Comparison of ENCODE assay signal across 20 cellular contexts in genomic region chr7:149007146-149007545, GRCh38. TPM values are rescaled to one million over a fixed set of nuclear protein-coding genes. Genes with fewer than 3 reads are reported as not detected.
DNase-seq lines count a peak whose midpoint lies in the region; ATAC-seq and TF ChIP-seq lines count a peak whose summit lies in the region.
"Had no signal": no experiment of that assay in that cellular context is flagged by ENCODE, and none has a peak within 500 bp of the region (broad histone marks: within the 10 kb centered on the region; RNA-seq: fewer than 3 reads in every experiment).

No MANE protein-coding gene starts in this region.

- peaks cover 2% of the 10 kb centered on the region for H3K36me3 Mint-ChIP-seq in activated naive CD8-positive, alpha-beta T cell
- H3K36me3 Mint-ChIP-seq in activated naive CD8-positive, alpha-beta T cell treated with anti-CD3 and anti-CD28 coated beads for 36 hours = peaks cover 16% of the 10 kb centered on the region
- H3K36me3 Mint-ChIP-seq in H9 (ENCODE audit: insufficient read depth in 1 of 3, low read depth in 3 of 3) = peaks cover 68 to 96% (median 91%) of the 10 kb centered on the region in 3 experiments
- peaks cover 96% of the 10 kb centered on the region for H3K36me3 Mint-ChIP-seq in activated T-helper 17 cell treated with anti-CD3 and anti-CD28 coated beads, Interleukin-2, amount 50 U/mL, for 72 hours (ENCODE audit: low read depth)

- H3K27me3 Mint-ChIP-seq in activated naive CD8-positive, alpha-beta T cell = no peaks in the 10 kb centered on the region
- no peaks in the 10 kb centered on the region for H3K27me3 Mint-ChIP-seq in activated naive CD8-positive, alpha-beta T cell treated with anti-CD3 and anti-CD28 coated beads for 36 hours
- no peaks in the 10 kb centered on the region for H3K27me3 Mint-ChIP-seq in H9 (ENCODE audit: low read depth)
- no peaks in the 10 kb centered on the region for H3K27me3 Mint-ChIP-seq in activated T-helper 17 cell treated with anti-CD3 and anti-CD28 coated beads, Interleukin-2, amount 50 U/mL, for 72 hours
- no peaks in the 10 kb centered on the region for H3K27me3 Mint-ChIP-seq in stimulated activated naive CD8-positive, alpha-beta T cell treated with anti-CD3 and anti-CD28 coated beads, Interleukin-15, amount 100 ng/mL, for 72 hours
- H3K27me3 Mint-ChIP-seq: CD4-positive, CD25-positive, alpha-beta regulatory T cell had no signal

- ATAC-seq in activated T-helper 17 cell treated with anti-CD3 and anti-CD28 coated beads, Interleukin-2, amount 50 U/mL, for 72 hours (replicated peaks) = no peak
- ATAC-seq in HG02852 (IDR thresholded peaks at IDR 0.05; ENCODE audit: unreplicated experiment) = no peak
- ATAC-seq in stimulated activated naive CD8-positive, alpha-beta T cell treated with anti-CD3 and anti-CD28 coated beads, Interleukin-15, amount 100 ng/mL, for 72 hours = no peak

- no CpG with 5 or more reads among the region's 3 CpGs for WGBS in H9 (ENCODE audit: extremely low coverage, insufficient read length, low lambda C conversion rate)

- H3K18ac ChIP-seq in H9 (ENCODE audit: insufficient read length, low read depth, low read length) = no peak overlapping the region

- H3K79me2 ChIP-seq in H9 (ENCODE audit: insufficient read depth, low read length) = no peaks in the 10 kb centered on the region

- no peaks in the 10 kb centered on the region for H3K23me2 ChIP-seq in H9 (ENCODE audit: insufficient read length, low read depth, low read length, poor library complexity, severe bottlenecking)

- no peak overlapping the region for H4K91ac ChIP-seq in H9 (ENCODE audit: insufficient read length, low read depth, low read length)

- no peak overlapping the region for H3T11ph ChIP-seq in H9 (ENCODE audit: low read length)

- no peaks in the 10 kb centered on the region for H3K9me3 ChIP-seq in H9 (ENCODE audit: control insufficient read depth, low read depth, low read length)
- H3K9me3 ChIP-seq: BLaER1 had no signal

- H3K27ac ChIP-seq in H9 (ENCODE audit: insufficient read length, low read depth, low read length) = no peak overlapping the region
- H3K27ac ChIP-seq: BLaER1 had no signal

- no peaks in the 10 kb centered on the region for H3K27me3 ChIP-seq in H9 (ENCODE audit: insufficient read depth, low read length)
- H3K27me3 ChIP-seq: BLaER1 had no signal

- in situ Hi-C loops in GM13977 (cut with MboI; ENCODE audit: low pct_unique_long_range_greater_than_20kb, low sequenced_read_pairs, unreplicated experiment) = no loop called here

- no peak overlapping the region for H2BK20ac ChIP-seq in H9 (ENCODE audit: low read depth, low read length, poor library complexity, severe bottlenecking)

- 0 out of 2 replicates have a peak, but pooled peaks cover 2% of the 10 kb centered on the region for H3K4me1 ChIP-seq in H9 (ENCODE audit: insufficient read depth, low read length)

- peak overlapping the region; percentile 16 for H3K27ac Mint-ChIP-seq in activated naive CD8-positive, alpha-beta T cell
- H3K27ac Mint-ChIP-seq in activated naive CD8-positive, alpha-beta T cell treated with anti-CD3 and anti-CD28 coated beads for 36 hours = no peak overlapping the region
- peak overlapping the region in 2 of 3 experiments; percentile 12 to 57; a peak in 3 of 7 replicates for H3K27ac Mint-ChIP-seq in H9
- peak overlapping the region; percentile 28 for H3K27ac Mint-ChIP-seq in activated T-helper 17 cell treated with anti-CD3 and anti-CD28 coated beads, Interleukin-2, amount 50 U/mL, for 72 hours
- no peak overlapping the region for H3K27ac Mint-ChIP-seq in stimulated activated naive CD8-positive, alpha-beta T cell treated with anti-CD3 and anti-CD28 coated beads, Interleukin-15, amount 100 ng/mL, for 72 hours

- H3K4me3 Mint-ChIP-seq in activated naive CD8-positive, alpha-beta T cell = no peak overlapping the region
- no peak overlapping the region for H3K4me3 Mint-ChIP-seq in activated naive CD8-positive, alpha-beta T cell treated with anti-CD3 and anti-CD28 coated beads for 36 hours
- H3K4me3 Mint-ChIP-seq in H9 = no peak overlapping the region
- H3K4me3 Mint-ChIP-seq in activated T-helper 17 cell treated with anti-CD3 and anti-CD28 coated beads, Interleukin-2, amount 50 U/mL, for 72 hours = no peak overlapping the region
- no peak overlapping the region for H3K4me3 Mint-ChIP-seq in stimulated activated naive CD8-positive, alpha-beta T cell treated with anti-CD3 and anti-CD28 coated beads, Interleukin-15, amount 100 ng/mL, for 72 hours
- H3K4me3 Mint-ChIP-seq: CD4-positive, CD25-positive, alpha-beta regulatory T cell had no signal

- no peak overlapping the region for H2AK5ac ChIP-seq in H9 (ENCODE audit: insufficient read length, low read length)

- H3K4me1 Mint-ChIP-seq in activated naive CD8-positive, alpha-beta T cell (ENCODE audit: low read depth) = peaks cover 2% of the 10 kb centered on the region
- no peaks in the 10 kb centered on the region for H3K4me1 Mint-ChIP-seq in activated naive CD8-positive, alpha-beta T cell treated with anti-CD3 and anti-CD28 coated beads for 36 hours
- peaks cover 12 to 15% of the 10 kb centered on the region in 2 experiments for H3K4me1 Mint-ChIP-seq in H9
- H3K4me1 Mint-ChIP-seq in activated T-helper 17 cell treated with anti-CD3 and anti-CD28 coated beads, Interleukin-2, amount 50 U/mL, for 72 hours = no peaks in the 10 kb centered on the region
- H3K4me1 Mint-ChIP-seq in stimulated activated naive CD8-positive, alpha-beta T cell treated with anti-CD3 and anti-CD28 coated beads, Interleukin-15, amount 100 ng/mL, for 72 hours = peaks cover 31% of the 10 kb centered on the region

- TF ChIP-seq CTCF in H9 (conservative IDR thresholded peaks at IDR 0.05) (no peak), GM13977 (IDR thresholded peaks at IDR 0.05; ENCODE audit: extremely low read depth, insufficient read depth, missing control alignments) (no peak)

- H3K9ac ChIP-seq in H9 (ENCODE audit: extremely low read depth, insufficient read length, low read length) = no peak overlapping the region
- H3K9ac ChIP-seq: BLaER1 had no signal

- H2BK15ac ChIP-seq in H9 (ENCODE audit: low read depth, low read length) = no peak overlapping the region

- H3K23ac ChIP-seq in H9 (ENCODE audit: insufficient read length, low read depth, low read length) = no peak overlapping the region

- intact Hi-C loops in posterior vena cava (cut with DNase I) = loop anchor here (5.0 kb wide), 1 partner anchor 85 kb away; the partner anchor contains the start of gene ZNF786 (in 2 of the 2)

- no peaks in the 10 kb centered on the region for H3K79me1 ChIP-seq in H9 (ENCODE audit: insufficient read depth, low read depth, low read length, poor library complexity, severe bottlenecking)

- H2AFZ ChIP-seq in H9 (ENCODE audit: low read length) = no peak overlapping the region

- no peak overlapping the region for H3K14ac ChIP-seq in H9 (ENCODE audit: insufficient read depth, low read length)

- no peak overlapping the region for H4K8ac ChIP-seq in H9 (replicated peaks; ENCODE audit: insufficient read length, low read depth, low read length)

- no peak overlapping the region for H2BK5ac ChIP-seq in H9 (ENCODE audit: insufficient read length, low read length)

- no peak overlapping the region for H3K4me2 ChIP-seq in H9 (ENCODE audit: insufficient read depth, insufficient read length, low read length)
- H3K4me2 ChIP-seq: BLaER1 had no signal

- H3K4ac ChIP-seq in H9 (ENCODE audit: low read depth, low read length) = no peak overlapping the region

- H3K9me3 Mint-ChIP-seq in activated naive CD8-positive, alpha-beta T cell (ENCODE audit: low read depth) = no peaks in the 10 kb centered on the region
- H3K9me3 Mint-ChIP-seq in activated naive CD8-positive, alpha-beta T cell treated with anti-CD3 and anti-CD28 coated beads for 36 hours = no peaks in the 10 kb centered on the region
- H3K9me3 Mint-ChIP-seq in H9 = no peaks in the 10 kb centered on the region
- H3K9me3 Mint-ChIP-seq in activated T-helper 17 cell treated with anti-CD3 and anti-CD28 coated beads, Interleukin-2, amount 50 U/mL, for 72 hours = no peaks in the 10 kb centered on the region
- no peaks in the 10 kb centered on the region for H3K9me3 Mint-ChIP-seq in stimulated activated naive CD8-positive, alpha-beta T cell treated with anti-CD3 and anti-CD28 coated beads, Interleukin-15, amount 100 ng/mL, for 72 hours
- H3K9me3 Mint-ChIP-seq: CD4-positive, CD25-positive, alpha-beta regulatory T cell had no signal

- no peaks in the 10 kb centered on the region for H4K20me1 ChIP-seq in H9 (ENCODE audit: control insufficient read depth, insufficient read depth, insufficient read length)

- DNase-seq in activated naive CD8-positive, alpha-beta T cell treated with anti-CD3 and anti-CD28 coated beads for 36 hours = no peak
- DNase-seq in H9 = no peak
- DNase-seq in posterior vena cava (ENCODE audit: low spot score) = peak; percentile 17
- no peak for DNase-seq in GM13977 (ENCODE audit: low spot score)
- DNase-seq in stimulated activated naive CD8-positive, alpha-beta T cell treated with anti-CD3 and anti-CD28 coated beads, Interleukin-15, amount 100 ng/mL, for 72 hours = no peak
- DNase-seq: CD4-positive, CD25-positive, alpha-beta regulatory T cell; DMS53; GOT3; NCI-H1105 treated with DMSO at 0.1 percent for 48 hours; NCI-H146; NCI-H1930; NCI-H2107; NCI-H446; NCI-H526 treated with DMSO at 0.1 percent for 48 hours; RPMI8226; SHP77 treated with DMSO at 0.1 percent for 48 hours had no signal

- H2BK120ac ChIP-seq in H9 (ENCODE audit: low read depth, low read length, poor library complexity, severe bottlenecking) = no peak overlapping the region

- no peak overlapping the region for H3K56ac ChIP-seq in H9 (ENCODE audit: insufficient read length, low read depth, low read length)

- H2BK12ac ChIP-seq in H9 (ENCODE audit: insufficient read length, low read depth, low read length) = no peak overlapping the region

- H4K5ac ChIP-seq in H9 (ENCODE audit: insufficient read length, low read depth, low read length) = no peak overlapping the region

RNA-seq across cellular contexts. Expression of gene PDIA4, which starts 21.2 kb away (rescaled TPM):
- total RNA-seq in activated naive CD8-positive, alpha-beta T cell treated with anti-CD3 and anti-CD28 coated beads for 36 hours = 10 to 100 TPM; 83.7 to 86.3 TPM
- total RNA-seq in H9 (2021) = 217 and 230 TPM in 2 replicates
- 10 to 100 TPM; 54.2 to 95.7 TPM for total RNA-seq in activated T-helper 17 cell treated with anti-CD3 and anti-CD28 coated beads, Interleukin-2, amount 50 U/mL, for 72 hours
- total RNA-seq in posterior vena cava = 100 to 1,000 TPM in 1 of 2 donors, 10 to 100 TPM in 1; 64.8 to 117 TPM

Comparison
In these comparisons a context has a peak if more than half of its experiments do, and no peak if none do; other contexts are left out.
1. H3K27ac Mint-ChIP-seq: peak in activated naive CD8-positive, alpha-beta T cell (single experiment), H9 (2 of 3) and activated T-helper 17 cell treated with anti-CD3 and anti-CD28 coated beads, Interleukin-2, amount 50 U/mL, for 72 hours (single experiment); none in activated naive CD8-positive, alpha-beta T cell treated with anti-CD3 and anti-CD28 coated beads for 36 hours (single experiment) and stimulated activated naive CD8-positive, alpha-beta T cell treated with anti-CD3 and anti-CD28 coated beads, Interleukin-15, amount 100 ng/mL, for 72 hours (0 of 2).